ENCODE assay signal across 13 cellular contexts in genomic region chr12:1993871-1994371, GRCh38. TPM values are rescaled to one million over a fixed set of nuclear protein-coding genes. Genes with fewer than 3 reads are reported as not detected.
DNase-seq lines count a peak whose midpoint lies in the region; ATAC-seq and TF ChIP-seq lines count a peak whose summit lies in the region.
"Had no signal": no experiment of that assay in that cellular context is flagged by ENCODE, and none has a peak within 500 bp of the region (broad histone marks: within the 10 kb centered on the region; RNA-seq: fewer than 3 reads in every experiment).

No MANE protein-coding gene starts in this region.

- H3K9me3 Mint-ChIP-seq in CD8-positive, alpha-beta memory T cell = no peaks in the 10 kb centered on the region
- no peaks in the 10 kb centered on the region for H3K9me3 Mint-ChIP-seq in natural killer cell treated with Interleukin-12 subunit alpha and Interleukin-12 subunit beta and Interleukin-15 and Interleukin-18, amount 100 ng/mL, for 72 hours
- peaks cover 0 to 3% (median 0%) of the 10 kb centered on the region in 7 donors for H3K9me3 Mint-ChIP-seq in CD14-positive monocyte
- H3K9me3 Mint-ChIP-seq: neural progenitor cell had no signal

- peaks cover 10% of the 10 kb centered on the region for H3K36me3 ChIP-seq in CD8-positive, alpha-beta memory T cell (ENCODE audit: insufficient read depth, low read length)
- H3K36me3 ChIP-seq in effector memory CD4-positive, alpha-beta T cell (ENCODE audit: control insufficient read depth, insufficient read depth, low read length) = peaks cover 14% of the 10 kb centered on the region
- H3K36me3 ChIP-seq in WERI-Rb-1 = peaks cover 22% of the 10 kb centered on the region

- peaks cover 15% of the 10 kb centered on the region for H3K4me1 ChIP-seq in CD8-positive, alpha-beta memory T cell (ENCODE audit: insufficient read depth, low read length)
- H3K4me1 ChIP-seq in effector memory CD4-positive, alpha-beta T cell (ENCODE audit: control insufficient read depth, insufficient read depth, low read length, poor library complexity, severe bottlenecking) = no peaks in the 10 kb centered on the region
- H3K4me1 ChIP-seq: gastrocnemius medialis had no signal

- no peaks in the 10 kb centered on the region for H3K9me3 ChIP-seq in CD8-positive, alpha-beta memory T cell (ENCODE audit: low read length)
- H3K9me3 ChIP-seq in effector memory CD4-positive, alpha-beta T cell (ENCODE audit: control insufficient read depth, low read length) = no peaks in the 10 kb centered on the region
- no peaks in the 10 kb centered on the region for H3K9me3 ChIP-seq in WERI-Rb-1 (ENCODE audit: severe bottlenecking)
- H3K9me3 ChIP-seq: gastrocnemius medialis had no signal

- peak overlapping the region; percentile 86 to 95 (median 91) for H3K27ac Mint-ChIP-seq in CD8-positive, alpha-beta memory T cell
- peak overlapping the region in 1 of 2 donors; percentile 55 for H3K27ac Mint-ChIP-seq in natural killer cell treated with Interleukin-12 subunit alpha and Interleukin-12 subunit beta and Interleukin-15 and Interleukin-18, amount 100 ng/mL, for 72 hours
- H3K27ac Mint-ChIP-seq in CD14-positive monocyte = no peak overlapping the region
- H3K27ac Mint-ChIP-seq: neural progenitor cell had no signal

- peak in 1 of 2 donors; percentile 90 for ATAC-seq in natural killer cell treated with Interleukin-12 subunit alpha and Interleukin-12 subunit beta and Interleukin-15 and Interleukin-18, amount 100 ng/mL, for 72 hours
- ATAC-seq: gastrocnemius medialis had no signal

- TF ChIP-seq CTCF in CD14-positive monocyte (IDR thresholded peaks at IDR 0.05) (no peak), WERI-Rb-1 (IDR thresholded peaks at IDR 0.05; ENCODE audit: low read depth, low read length) (no peak)

- no peaks in the 10 kb centered on the region for H3K27me3 ChIP-seq in CD8-positive, alpha-beta memory T cell (ENCODE audit: insufficient read depth, low read length, poor library complexity, severe bottlenecking)
- no peaks in the 10 kb centered on the region for H3K27me3 ChIP-seq in effector memory CD4-positive, alpha-beta T cell (replicated peaks; ENCODE audit: control insufficient read depth, insufficient read depth, low read length, poor library complexity, severe bottlenecking)
- no peaks in the 10 kb centered on the region for H3K27me3 ChIP-seq in WERI-Rb-1 (ENCODE audit: insufficient read depth, low read depth, severe bottlenecking)
- H3K27me3 ChIP-seq: gastrocnemius medialis, neural progenitor cell had no signal

- peaks cover 20 to 76% (median 30%) of the 10 kb centered on the region in 3 donors for H3K36me3 Mint-ChIP-seq in CD8-positive, alpha-beta memory T cell
- H3K36me3 Mint-ChIP-seq in natural killer cell treated with Interleukin-12 subunit alpha and Interleukin-12 subunit beta and Interleukin-15 and Interleukin-18, amount 100 ng/mL, for 72 hours = peaks cover 20% of the 10 kb centered on the region
- peaks cover 46 to 52% of the 10 kb centered on the region in 2 donors for H3K36me3 Mint-ChIP-seq in CD14-positive monocyte

- no peaks in the 10 kb centered on the region for H3K27me3 Mint-ChIP-seq in CD8-positive, alpha-beta memory T cell
- H3K27me3 Mint-ChIP-seq in natural killer cell treated with Interleukin-12 subunit alpha and Interleukin-12 subunit beta and Interleukin-15 and Interleukin-18, amount 100 ng/mL, for 72 hours = no peaks in the 10 kb centered on the region
- H3K27me3 Mint-ChIP-seq in CD14-positive monocyte (ENCODE audit: low read depth in 3 of 3) = peaks cover 0 to 1% (median 0%) of the 10 kb centered on the region in 3 donors

- peak overlapping the region in 6 of 7 donors; percentile 44 to 67 (median 58) for H3K4me3 Mint-ChIP-seq in CD8-positive, alpha-beta memory T cell
- H3K4me3 Mint-ChIP-seq in natural killer cell treated with Interleukin-12 subunit alpha and Interleukin-12 subunit beta and Interleukin-15 and Interleukin-18, amount 100 ng/mL, for 72 hours = peak overlapping the region; percentile 64
- H3K4me3 Mint-ChIP-seq in CD14-positive monocyte = no peak overlapping the region
- H3K4me3 Mint-ChIP-seq: neural progenitor cell had no signal

- no peak overlapping the region for H3K4me3 ChIP-seq in CD8-positive, alpha-beta memory T cell (ENCODE audit: low read length)
- H3K4me3 ChIP-seq in effector memory CD4-positive, alpha-beta T cell (ENCODE audit: insufficient read depth, low read depth, low read length, poor library complexity, severe bottlenecking) = no peak overlapping the region
- no peak overlapping the region for H3K4me3 ChIP-seq in WERI-Rb-1 (ENCODE audit: low read depth, low read length)
- H3K4me3 ChIP-seq: gastrocnemius medialis, neural progenitor cell had no signal

- POLR2A ChIA-PET in CD8-positive, alpha-beta memory T cell (lab: Charles Lee) = interaction anchor here (0.7 to 1.5 kb wide), 2 partner anchors 10 to 44 kb away, joined by 3 to 11 read pairs; partner anchors contain the start of gene DCP1B

- DNase-seq in CD8-positive, alpha-beta memory T cell = peak in 3 of 5 donors; percentile 14 to 59 (median 41)
- peak; percentile 38 for DNase-seq in NCI-H460 (ENCODE audit: extremely low read depth, low read depth)
- peak in 2 of 3 donors; percentile 9 to 11 for DNase-seq in effector memory CD4-positive, alpha-beta T cell
- DNase-seq in natural killer cell treated with Interleukin-12 subunit alpha and Interleukin-12 subunit beta and Interleukin-15 and Interleukin-18, amount 100 ng/mL, for 72 hours (ENCODE audit: low spot score) = no peak
- no peak for DNase-seq in germinal center (ENCODE audit: low spot score)
- no peak for DNase-seq in SK-N-DZ (ENCODE audit: low spot score)
- no peak for DNase-seq in CD14-positive monocyte (ENCODE audit: low spot score)
- no peak for DNase-seq in WERI-Rb-1
- DNase-seq: activated gamma-delta T cell treated with Interleukin-2 at 50 U/mL for 16 hours, DMS53, gastrocnemius medialis, NCI-H1694 had no signal

- peak overlapping the region; percentile 29 for H3K27ac ChIP-seq in CD8-positive, alpha-beta memory T cell (ENCODE audit: low read depth, low read length)
- H3K27ac ChIP-seq in effector memory CD4-positive, alpha-beta T cell (ENCODE audit: insufficient read depth, low read length, poor library complexity, severe bottlenecking) = peak overlapping the region; percentile 2
- H3K27ac ChIP-seq in WERI-Rb-1 = no peak overlapping the region
- H3K27ac ChIP-seq: gastrocnemius medialis, neural progenitor cell had no signal

- peaks cover 49 to 64% (median 59%) of the 10 kb centered on the region in 3 donors for H3K4me1 Mint-ChIP-seq in CD8-positive, alpha-beta memory T cell
- peaks cover 11 to 35% of the 10 kb centered on the region in 2 donors for H3K4me1 Mint-ChIP-seq in natural killer cell treated with Interleukin-12 subunit alpha and Interleukin-12 subunit beta and Interleukin-15 and Interleukin-18, amount 100 ng/mL, for 72 hours (ENCODE audit: low read depth in 2 of 2)
- H3K4me1 Mint-ChIP-seq in CD14-positive monocyte = peaks cover 11% of the 10 kb centered on the region
- H3K4me1 Mint-ChIP-seq: neural progenitor cell had no signal

- intact Hi-C loops in CD14-positive monocyte (cut with micrococcal nuclease) = no loop called here

- CTCF ChIA-PET in CD8-positive, alpha-beta memory T cell (lab: Charles Lee) = interaction anchor here (0.7 to 2.3 kb wide), 3 partner anchors 11 to 315 kb away, joined by 3 to 10 read pairs (median 5); partner anchors contain the start of gene DCP1B

RNA-seq across cellular contexts. Expression of gene DCP1B, which starts 10.3 kb away (rescaled TPM):
- 10 to 100 TPM; 13.9 to 16.7 TPM for total RNA-seq in CD8-positive, alpha-beta memory T cell
- polyA plus RNA-seq in CD8-positive, alpha-beta memory T cell = 26.0 TPM
- total RNA-seq in NCI-H460 (2014; rRNA removed; shearing (Covaris generic)) = 10.3 and 10.7 TPM in 2 replicates
- 5.8 and 11.2 TPM in 2 replicates for polyA plus RNA-seq in NCI-H460 (2014; cell fraction: nucleus; rRNA removed)
- 10 to 100 TPM; 11.3 TPM for total RNA-seq in natural killer cell treated with Interleukin-12 subunit alpha and Interleukin-12 subunit beta and Interleukin-15 and Interleukin-18, amount 100 ng/mL, for 72 hours
- polyA plus RNA-seq in SK-N-DZ (2014; cell fraction: cytosol; rRNA removed) = 13.1 and 20.2 TPM in 2 replicates
- 17.4 and 23.0 TPM in 2 replicates for polyA plus RNA-seq in SK-N-DZ (2014; cell fraction: nucleus; rRNA removed)
- polyA plus RNA-seq in CD14-positive monocyte = 1 to 10 TPM; 3.6 to 4.9 TPM

RNA-seq across cellular contexts. Expression of gene CACNA1C, which starts 58.9 kb away (rescaled TPM):
- under 1 TPM; 0.04 TPM for total RNA-seq in CD8-positive, alpha-beta memory T cell
- 0.10 TPM for polyA plus RNA-seq in CD8-positive, alpha-beta memory T cell
- total RNA-seq in NCI-H460 (2014; rRNA removed; shearing (Covaris generic)) = 0.20 and 0.37 TPM in 2 replicates
- 0.08 TPM in 1 of 2 replicates, not detected in the other for polyA plus RNA-seq in NCI-H460 (2014; cell fraction: nucleus; rRNA removed)
- total RNA-seq in natural killer cell treated with Interleukin-12 subunit alpha and Interleukin-12 subunit beta and Interleukin-15 and Interleukin-18, amount 100 ng/mL, for 72 hours = under 1 TPM in 1 of 2 donors, not detected in 1; 0.06 TPM
- not detected in 2 replicates for polyA plus RNA-seq in SK-N-DZ (2014; cell fraction: cytosol; rRNA removed)
- polyA plus RNA-seq in SK-N-DZ (2014; cell fraction: nucleus; rRNA removed) = 0.27 and 0.59 TPM in 2 replicates
- polyA plus RNA-seq in CD14-positive monocyte = not detected

Comparison
In these comparisons a context has a peak if more than half of its experiments do, and no peak if none do; other contexts are left out.
1. DNase-seq: peak in CD8-positive, alpha-beta memory T cell (3 of 5), NCI-H460 (single experiment) and effector memory CD4-positive, alpha-beta T cell (2 of 3); none in natural killer cell treated with Interleukin-12 subunit alpha and Interleukin-12 subunit beta and Interleukin-15 and Interleukin-18, amount 100 ng/mL, for 72 hours (single experiment), germinal center (single experiment), SK-N-DZ (single experiment), CD14-positive monocyte (single experiment) and WERI-Rb-1 (single experiment).
2. H3K27ac Mint-ChIP-seq: peak in CD8-positive, alpha-beta memory T cell (8 of 8); none in CD14-positive monocyte (0 of 7).
3. H3K4me3 Mint-ChIP-seq: peak in CD8-positive, alpha-beta memory T cell (6 of 7) and natural killer cell treated with Interleukin-12 subunit alpha and Interleukin-12 subunit beta and Interleukin-15 and Interleukin-18, amount 100 ng/mL, for 72 hours (single experiment); none in CD14-positive monocyte (0 of 2).